In genomic region chr2:27212626-27213471, GRCh38 we compare ENCODE assay signal across 2 cellular contexts.
TF ChIP-seq lines count a peak whose summit lies in the region.

No MANE protein-coding gene starts in this region.

TF ChIP-seq in SK-N-SH treated with all-trans-retinoic acid at 6 μM for 48 hours, 23 proteins besides CTCF, POLR2A, EP300 and RAD21:
- TF ChIP-seq PPARA (CRISPR knock-in tag; IDR thresholded peaks at IDR 0.05; ENCODE audit: borderline replicate concordance), result no peak

TF ChIP-seq in HepG2, 621 proteins besides CTCF, POLR2A, EP300 and RAD21 (continues in another document):
- TF ChIP-seq CBX5 (CRISPR knock-in tag; IDR thresholded peaks at IDR 0.05; ENCODE audit: borderline replicate concordance), result no peak
- peak; percentile 32; the same call in 1 of the 2 replicates for TF ChIP-seq DMAP1 (CRISPR knock-in tag; IDR thresholded peaks at IDR 0.05)
- peak; percentile 51; the same call in 1 of the 2 replicates for TF ChIP-seq ZNF232 (CRISPR knock-in tag; IDR thresholded peaks at IDR 0.05; ENCODE audit: borderline replicate concordance)
- no peak for TF ChIP-seq HCFC1 (IDR thresholded peaks at IDR 0.05; ENCODE audit: low read depth, low read length)
- peak; percentile 13; the same call in 1 of the 2 replicates for TF ChIP-seq NKX3-1 (CRISPR knock-in tag; IDR thresholded peaks at IDR 0.05)
- TF ChIP-seq ZNF264 (CRISPR knock-in tag; IDR thresholded peaks at IDR 0.05), result peak; percentile 31; the same call in 1 of the 2 replicates
- TF ChIP-seq AKAP8 (CRISPR knock-in tag; IDR thresholded peaks at IDR 0.05), result 0 out of 2 replicates have a peak, but pooled peaks have one; percentile 4
- TF ChIP-seq HNRNPLL (IDR thresholded peaks at IDR 0.05; ENCODE audit: low read depth, low read length, poor library complexity, severe bottlenecking), result no peak
- TF ChIP-seq JUN (CRISPR knock-in tag; IDR thresholded peaks at IDR 0.05), result 0 out of 2 replicates have a peak, but pooled peaks have one; percentile 10
- no peak for TF ChIP-seq POGK (CRISPR knock-in tag; conservative IDR thresholded peaks at IDR 0.05)
- TF ChIP-seq ZNF256 (CRISPR knock-in tag; conservative IDR thresholded peaks at IDR 0.05), result no peak
- TF ChIP-seq, protein P1, sequence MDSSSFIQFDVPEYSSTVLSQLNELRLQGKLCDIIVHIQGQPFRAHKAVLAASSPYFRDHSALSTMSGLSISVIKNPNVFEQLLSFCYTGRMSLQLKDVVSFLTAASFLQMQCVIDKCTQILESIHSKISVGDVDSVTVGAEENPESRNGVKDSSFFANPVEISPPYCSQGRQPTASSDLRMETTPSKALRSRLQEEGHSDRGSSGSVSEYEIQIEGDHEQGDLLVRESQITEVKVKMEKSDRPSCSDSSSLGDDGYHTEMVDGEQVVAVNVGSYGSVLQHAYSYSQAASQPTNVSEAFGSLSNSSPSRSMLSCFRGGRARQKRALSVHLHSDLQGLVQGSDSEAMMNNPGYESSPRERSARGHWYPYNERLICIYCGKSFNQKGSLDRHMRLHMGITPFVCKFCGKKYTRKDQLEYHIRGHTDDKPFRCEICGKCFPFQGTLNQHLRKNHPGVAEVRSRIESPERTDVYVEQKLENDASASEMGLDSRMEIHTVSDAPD (CRISPR knock-in tag; IDR thresholded peaks at IDR 0.05), result 0 out of 2 replicates have a peak, but pooled peaks have one; percentile 10
- no peak for TF ChIP-seq ONECUT2 (CRISPR knock-in tag; IDR thresholded peaks at IDR 0.05)
- peak; percentile 76; the same call in 1 of the 2 replicates for TF ChIP-seq KMT2A (CRISPR knock-in tag; IDR thresholded peaks at IDR 0.05)
- peak; percentile 66; the same call in 1 of the 2 replicates for TF ChIP-seq KDM5A (IDR thresholded peaks at IDR 0.05; ENCODE audit: borderline replicate concordance, low read length)
- TF ChIP-seq YY1 (IDR thresholded peaks at IDR 0.05; ENCODE audit: insufficient read depth, insufficient replicate concordance, low read depth, low read length), result peak; percentile 33
- no peak for TF ChIP-seq ZNF788 (CRISPR knock-in tag; IDR thresholded peaks at IDR 0.05; ENCODE audit: borderline replicate concordance)
- TF ChIP-seq TARDBP (CRISPR knock-in tag; IDR thresholded peaks at IDR 0.05), result 0 out of 2 replicates have a peak, but pooled peaks have one; percentile 14
- TF ChIP-seq ZNF652 (CRISPR knock-in tag; IDR thresholded peaks at IDR 0.05; ENCODE audit: borderline replicate concordance, low read depth), result peak; percentile 5; the same call in 1 of the 2 replicates
- TF ChIP-seq FOXP1 (IDR thresholded peaks at IDR 0.05), result no peak
- TF ChIP-seq FOXP1 (CRISPR knock-in tag; IDR thresholded peaks at IDR 0.05), result no peak
- TF ChIP-seq POGZ (CRISPR knock-in tag; IDR thresholded peaks at IDR 0.05), result no peak
- 0 out of 2 replicates have a peak, but pooled peaks have one; percentile 3 for TF ChIP-seq KDM1A (CRISPR knock-in tag; IDR thresholded peaks at IDR 0.05)
- no peak for TF ChIP-seq ZMYM3 (CRISPR knock-in tag; IDR thresholded peaks at IDR 0.05)
- TF ChIP-seq, protein P2, sequence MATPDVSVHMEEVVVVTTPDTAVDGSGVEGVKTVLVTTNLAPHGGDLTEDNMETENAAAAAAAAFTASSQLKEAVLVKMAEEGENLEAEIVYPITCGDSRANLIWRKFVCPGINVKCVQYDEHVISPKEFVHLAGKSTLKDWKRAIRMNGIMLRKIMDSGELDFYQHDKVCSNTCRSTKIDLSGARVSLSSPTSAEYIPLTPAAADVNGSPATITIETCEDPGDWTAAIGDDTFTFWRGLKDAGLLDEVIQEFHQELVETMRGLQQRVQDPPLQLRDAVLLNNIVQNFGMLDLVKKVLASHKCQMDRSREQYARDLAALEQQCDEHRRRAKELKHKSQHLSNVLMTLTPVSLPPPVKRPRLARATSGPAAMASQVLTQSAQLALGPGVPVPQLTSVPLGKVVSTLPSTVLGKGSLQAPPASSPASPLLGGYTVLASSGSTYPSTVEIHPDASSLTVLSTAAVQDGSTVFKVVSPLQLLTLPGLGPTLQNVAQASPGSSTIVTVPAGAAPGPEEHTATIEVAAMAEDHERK (CRISPR knock-in tag; IDR thresholded peaks at IDR 0.05; ENCODE audit: low read depth), result 0 out of 2 replicates have a peak, but pooled peaks have one; percentile 5
- no peak for TF ChIP-seq AKNA (CRISPR knock-in tag; IDR thresholded peaks at IDR 0.05; ENCODE audit: borderline replicate concordance)
- TF ChIP-seq GATAD2A (CRISPR knock-in tag; IDR thresholded peaks at IDR 0.05), result 0 out of 2 replicates have a peak, but pooled peaks have one; percentile 9
- peak; percentile 26; the same call in 1 of the 2 replicates for TF ChIP-seq KLF15 (CRISPR knock-in tag; IDR thresholded peaks at IDR 0.05; ENCODE audit: borderline replicate concordance)
- TF ChIP-seq, protein P3, sequence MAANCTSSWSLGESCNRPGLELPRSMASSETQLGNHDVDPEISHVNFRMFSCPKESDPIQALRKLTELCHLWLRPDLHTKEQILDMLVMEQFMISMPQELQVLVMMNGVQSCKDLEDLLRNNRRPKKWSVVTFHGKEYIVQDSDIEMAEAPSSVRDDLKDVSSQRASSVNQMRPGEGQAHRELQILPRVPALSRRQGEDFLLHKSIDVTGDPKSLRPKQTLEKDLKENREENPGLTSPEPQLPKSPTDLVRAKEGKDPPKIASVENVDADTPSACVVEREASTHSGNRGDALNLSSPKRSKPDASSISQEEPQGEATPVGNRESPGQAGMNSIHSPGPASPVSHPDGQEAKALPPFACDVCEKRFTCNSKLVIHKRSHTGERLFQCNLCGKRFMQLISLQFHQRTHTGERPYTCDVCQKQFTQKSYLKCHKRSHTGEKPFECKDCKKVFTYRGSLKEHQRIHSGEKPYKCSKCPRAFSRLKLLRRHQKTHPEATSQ (CRISPR knock-in tag; IDR thresholded peaks at IDR 0.05; ENCODE audit: borderline replicate concordance), result peak; percentile 60; the same call in 1 of the 2 replicates
- TF ChIP-seq MZF1 (CRISPR knock-in tag; IDR thresholded peaks at IDR 0.05; ENCODE audit: borderline replicate concordance), result no peak
- TF ChIP-seq FOXO4 (CRISPR knock-in tag; conservative IDR thresholded peaks at IDR 0.05), result 0 out of 2 replicates have a peak, but pooled peaks have one; percentile 79
- peak; percentile 38; the same call in 1 of the 2 replicates for TF ChIP-seq ZFP82 (CRISPR knock-in tag; IDR thresholded peaks at IDR 0.05; ENCODE audit: borderline replicate concordance)
- TF ChIP-seq, protein P4, sequence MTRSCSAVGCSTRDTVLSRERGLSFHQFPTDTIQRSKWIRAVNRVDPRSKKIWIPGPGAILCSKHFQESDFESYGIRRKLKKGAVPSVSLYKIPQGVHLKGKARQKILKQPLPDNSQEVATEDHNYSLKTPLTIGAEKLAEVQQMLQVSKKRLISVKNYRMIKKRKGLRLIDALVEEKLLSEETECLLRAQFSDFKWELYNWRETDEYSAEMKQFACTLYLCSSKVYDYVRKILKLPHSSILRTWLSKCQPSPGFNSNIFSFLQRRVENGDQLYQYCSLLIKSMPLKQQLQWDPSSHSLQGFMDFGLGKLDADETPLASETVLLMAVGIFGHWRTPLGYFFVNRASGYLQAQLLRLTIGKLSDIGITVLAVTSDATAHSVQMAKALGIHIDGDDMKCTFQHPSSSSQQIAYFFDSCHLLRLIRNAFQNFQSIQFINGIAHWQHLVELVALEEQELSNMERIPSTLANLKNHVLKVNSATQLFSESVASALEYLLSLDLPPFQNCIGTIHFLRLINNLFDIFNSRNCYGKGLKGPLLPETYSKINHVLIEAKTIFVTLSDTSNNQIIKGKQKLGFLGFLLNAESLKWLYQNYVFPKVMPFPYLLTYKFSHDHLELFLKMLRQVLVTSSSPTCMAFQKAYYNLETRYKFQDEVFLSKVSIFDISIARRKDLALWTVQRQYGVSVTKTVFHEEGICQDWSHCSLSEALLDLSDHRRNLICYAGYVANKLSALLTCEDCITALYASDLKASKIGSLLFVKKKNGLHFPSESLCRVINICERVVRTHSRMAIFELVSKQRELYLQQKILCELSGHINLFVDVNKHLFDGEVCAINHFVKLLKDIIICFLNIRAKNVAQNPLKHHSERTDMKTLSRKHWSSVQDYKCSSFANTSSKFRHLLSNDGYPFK (CRISPR knock-in tag; IDR thresholded peaks at IDR 0.05; ENCODE audit: borderline replicate concordance), result peak; percentile 28; the same call in 1 of the 2 replicates
- TF ChIP-seq, protein P5, sequence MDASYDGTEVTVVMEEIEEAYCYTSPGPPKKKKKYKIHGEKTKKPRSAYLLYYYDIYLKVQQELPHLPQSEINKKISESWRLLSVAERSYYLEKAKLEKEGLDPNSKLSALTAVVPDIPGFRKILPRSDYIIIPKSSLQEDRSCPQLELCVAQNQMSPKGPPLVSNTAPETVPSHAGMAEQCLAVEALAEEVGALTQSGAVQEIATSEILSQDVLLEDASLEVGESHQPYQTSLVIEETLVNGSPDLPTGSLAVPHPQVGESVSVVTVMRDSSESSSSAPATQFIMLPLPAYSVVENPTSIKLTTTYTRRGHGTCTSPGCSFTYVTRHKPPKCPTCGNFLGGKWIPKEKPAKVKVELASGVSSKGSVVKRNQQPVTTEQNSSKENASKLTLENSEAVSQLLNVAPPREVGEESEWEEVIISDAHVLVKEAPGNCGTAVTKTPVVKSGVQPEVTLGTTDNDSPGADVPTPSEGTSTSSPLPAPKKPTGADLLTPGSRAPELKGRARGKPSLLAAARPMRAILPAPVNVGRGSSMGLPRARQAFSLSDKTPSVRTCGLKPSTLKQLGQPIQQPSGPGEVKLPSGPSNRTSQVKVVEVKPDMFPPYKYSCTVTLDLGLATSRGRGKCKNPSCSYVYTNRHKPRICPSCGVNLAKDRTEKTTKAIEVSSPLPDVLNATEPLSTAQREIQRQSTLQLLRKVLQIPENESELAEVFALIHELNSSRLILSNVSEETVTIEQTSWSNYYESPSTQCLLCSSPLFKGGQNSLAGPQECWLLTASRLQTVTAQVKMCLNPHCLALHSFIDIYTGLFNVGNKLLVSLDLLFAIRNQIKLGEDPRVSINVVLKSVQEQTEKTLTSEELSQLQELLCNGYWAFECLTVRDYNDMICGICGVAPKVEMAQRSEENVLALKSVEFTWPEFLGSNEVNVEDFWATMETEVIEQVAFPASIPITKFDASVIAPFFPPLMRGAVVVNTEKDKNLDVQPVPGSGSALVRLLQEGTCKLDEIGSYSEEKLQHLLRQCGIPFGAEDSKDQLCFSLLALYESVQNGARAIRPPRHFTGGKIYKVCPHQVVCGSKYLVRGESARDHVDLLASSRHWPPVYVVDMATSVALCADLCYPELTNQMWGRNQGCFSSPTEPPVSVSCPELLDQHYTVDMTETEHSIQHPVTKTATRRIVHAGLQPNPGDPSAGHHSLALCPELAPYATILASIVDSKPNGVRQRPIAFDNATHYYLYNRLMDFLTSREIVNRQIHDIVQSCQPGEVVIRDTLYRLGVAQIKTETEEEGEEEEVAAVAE (CRISPR knock-in tag; IDR thresholded peaks at IDR 0.05; ENCODE audit: borderline replicate concordance), result no peak; the same call in 1 of the 2 replicates
